In genomic region chr15:45003731-45004410, GRCh38 we compare ENCODE assay signal across 10 cellular contexts. TPM values are rescaled to one million over a fixed set of nuclear protein-coding genes. Genes with fewer than 3 reads are reported as not detected.
DNase-seq lines count a peak whose midpoint lies in the region; ATAC-seq, FAIRE-seq and TF ChIP-seq lines count a peak whose summit lies in the region.
"Not testable (repeated sequence)": the region's sequence is repeated elsewhere in the genome, so short reads cannot be mapped to it uniquely, and the experiment has no call there.
"Had no signal": no experiment of that assay in that cellular context is flagged by ENCODE, and none has a peak within 500 bp of the region (broad histone marks: within the 10 kb centered on the region; RNA-seq: fewer than 3 reads in every experiment).

No MANE protein-coding gene starts in this region.

- H3K9me1 ChIP-seq in keratinocyte (ENCODE audit: control insufficient read depth, extremely low read depth, insufficient read depth, low read length): not testable (repeated sequence)

- H3K27ac ChIP-seq in keratinocyte (ENCODE audit: control insufficient read depth, insufficient read depth, low read length): not testable (repeated sequence)

- not testable (repeated sequence) for H3K4me2 ChIP-seq in keratinocyte (ENCODE audit: control insufficient read depth, extremely low read depth, insufficient read depth, low read depth, low read length)

- H3K9ac ChIP-seq in keratinocyte (ENCODE audit: control insufficient read depth, extremely low read depth, insufficient read depth, low read length): not testable (repeated sequence)

- not testable (repeated sequence) for H3K4me3 ChIP-seq in bronchial epithelial cell (ENCODE audit: low read depth, low read length); keratinocyte (ENCODE audit: control insufficient read depth in 2 of 3, extremely low read depth in 1 of 3, insufficient read depth in 2 of 3, low read depth in 1 of 3, low read length in 3 of 3)

- H3K79me2 ChIP-seq in keratinocyte (ENCODE audit: control insufficient read depth, insufficient read depth, low read length): not testable (repeated sequence)

- DNase-seq in DMS79 treated with DMSO at 0.1 percent for 48 hours (lab: John Stamatoyannopoulos, UW) (peak; percentile 55), bronchial epithelial cell (ENCODE audit: low read depth) (peak; percentile 10), putamen (ENCODE audit: low spot score) (peak; percentile 34)
- not testable (repeated sequence) for DNase-seq in HTR-8/SVneo (ENCODE audit: insufficient read length, low spot score); keratinocyte (ENCODE audit: low read depth, low spot score)

- not testable (repeated sequence) for H3K36me3 ChIP-seq in bronchial epithelial cell (ENCODE audit: control insufficient read depth, insufficient read depth, low read length); keratinocyte (ENCODE audit: control insufficient read depth in 2 of 2, extremely low read depth in 1 of 2, insufficient read depth in 2 of 2, low read length in 2 of 2)

- H4K20me1 ChIP-seq in keratinocyte (ENCODE audit: control insufficient read depth, extremely low read depth, insufficient read depth, low read length): not testable (repeated sequence)

- not testable (repeated sequence) for TF ChIP-seq CTCF in bronchial epithelial cell (IDR thresholded peaks at IDR 0.05; ENCODE audit: insufficient read depth, low read length, severe bottlenecking); keratinocyte (optimal IDR thresholded peaks at IDR 0.05 in 1 of 3, IDR thresholded peaks at IDR 0.05 in 1 of 3, conservative IDR thresholded peaks at IDR 0.05 in 1 of 3; ENCODE audit: extremely low read depth in 1 of 3, insufficient read depth in 2 of 3, low read length in 3 of 3)

- dilution Hi-C loops in keratinocyte (cut with MboI; ENCODE audit: extremely low pct_ligation_motif_present, low sequenced_read_pairs): not testable (repeated sequence)

- H3K9me3 ChIP-seq in keratinocyte (ENCODE audit: control insufficient read depth, low read depth, low read length): not testable (repeated sequence)

- not testable (repeated sequence) for H3K4me1 ChIP-seq in keratinocyte (ENCODE audit: control insufficient read depth, extremely low read depth, insufficient read depth, low read length)

- FAIRE-seq in HTR-8/SVneo (lab: Jason Lieb, UNC): peak; percentile 26
- not testable (repeated sequence) for FAIRE-seq in bronchial epithelial cell (lab: Jason Lieb, UNC)
- FAIRE-seq in keratinocyte (lab: Jason Lieb, UNC): peak; percentile 29

- not testable (repeated sequence) for H2AFZ ChIP-seq in keratinocyte (ENCODE audit: control insufficient read depth, low read length)

- not testable (repeated sequence) for H3K27me3 ChIP-seq in bronchial epithelial cell (ENCODE audit: control insufficient read depth, insufficient read depth, low read length); keratinocyte (ENCODE audit: control insufficient read depth, extremely low read depth, insufficient read depth, low read length)

- ATAC-seq in GM18868 (IDR thresholded peaks at IDR 0.05; ENCODE audit: unreplicated experiment): peak; percentile 87
- peak; percentile 80 for ATAC-seq in HG02852 (IDR thresholded peaks at IDR 0.05; ENCODE audit: unreplicated experiment)

RNA-seq across cellular contexts. Expression of gene SORD, which starts 19.1 kb away (rescaled TPM):
- total RNA-seq in bronchial epithelial cell: 11.3 and 23.2 TPM in 2 replicates
- polyA plus RNA-seq in keratinocyte: 43.9 to 51.3 TPM (median 46.7 TPM) in 3 replicates
- polyA plus RNA-seq in keratinocyte (2011; ENCODE audit: low read depth): 10.8 TPM
- polyA plus RNA-seq in keratinocyte (2011; cell fraction: cytosol; rRNA removed): 41.8 and 52.1 TPM in 2 replicates
- 40.6 and 42.2 TPM in 2 replicates for polyA plus RNA-seq in keratinocyte (2011; cell fraction: nucleus; rRNA removed)
- polyA plus RNA-seq in keratinocyte (2012; ENCODE audit: low replicate concordance): 22.7 and 40.3 TPM in 2 replicates
- polyA minus RNA-seq in keratinocyte: 36.0 to 70.2 TPM (median 49.0 TPM) in 3 replicates
- 60.4 TPM for polyA minus RNA-seq in keratinocyte (2011; cell fraction: cytosol; rRNA and poly(A)+ RNA removed)
- 16.9 and 26.2 TPM in 2 replicates for polyA minus RNA-seq in keratinocyte (2011; cell fraction: nucleus; rRNA and poly(A)+ RNA removed)

RNA-seq across cellular contexts. Expression of gene TERB2, which starts 47.4 kb away (rescaled TPM):
- total RNA-seq in bronchial epithelial cell: not detected in 2 replicates
- polyA plus RNA-seq in keratinocyte: not detected in 3 replicates
- not detected for polyA plus RNA-seq in keratinocyte (2011; ENCODE audit: low read depth)
- polyA plus RNA-seq in keratinocyte (2011; cell fraction: cytosol; rRNA removed): not detected in 2 replicates
- not detected in 2 replicates for polyA plus RNA-seq in keratinocyte (2011; cell fraction: nucleus; rRNA removed)
- polyA plus RNA-seq in keratinocyte (2012; ENCODE audit: low replicate concordance): not detected in 2 replicates
- not detected in 3 replicates for polyA minus RNA-seq in keratinocyte
- not detected for polyA minus RNA-seq in keratinocyte (2011; cell fraction: cytosol; rRNA and poly(A)+ RNA removed)
- not detected in 2 replicates for polyA minus RNA-seq in keratinocyte (2011; cell fraction: nucleus; rRNA and poly(A)+ RNA removed)
- total RNA-seq: CD8-positive, alpha-beta T cell; H1; RPMI7951 had no signal
- polyA plus RNA-seq: H1 had no signal
